In the genomic region with DNA sequence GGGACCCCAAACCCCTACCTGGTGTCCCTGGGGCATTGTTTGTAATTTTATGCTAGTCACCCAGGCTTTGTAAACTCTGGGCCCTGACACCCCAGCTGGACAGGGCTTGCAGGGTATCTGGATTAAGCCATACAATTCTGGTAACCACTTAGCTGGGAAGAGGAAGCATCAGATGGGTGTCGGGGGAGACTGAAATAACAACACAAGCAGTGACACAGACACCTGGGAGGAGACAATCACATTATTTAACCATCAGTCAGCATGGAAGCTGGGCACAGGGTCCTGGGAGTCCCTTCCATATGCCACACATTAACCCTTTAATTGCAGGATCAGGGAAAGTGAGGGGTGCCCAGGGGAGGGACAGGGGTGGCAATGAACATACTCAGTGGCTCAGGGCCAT, we compare ENCODE assay signal across 3 cellular contexts.
TF ChIP-seq lines count a peak whose summit lies in the region.

No MANE protein-coding gene starts in this region.

TF ChIP-seq in A549, 52 proteins besides CTCF, POLR2A, EP300 and RAD21:
- TF ChIP-seq ZSCAN20 (CRISPR knock-in tag; IDR thresholded peaks at IDR 0.05): no peak
- TF ChIP-seq RARB (CRISPR knock-in tag; IDR thresholded peaks at IDR 0.05): no peak
- no peak for TF ChIP-seq RCOR1 (IDR thresholded peaks at IDR 0.05; ENCODE audit: low read depth, low read length)
- TF ChIP-seq ESRRA (IDR thresholded peaks at IDR 0.05; ENCODE audit: borderline replicate concordance, low read length): no peak
- no peak for TF ChIP-seq JUN (IDR thresholded peaks at IDR 0.05)
- TF ChIP-seq NPAS2 (CRISPR knock-in tag; IDR thresholded peaks at IDR 0.05; ENCODE audit: borderline replicate concordance): no peak
- TF ChIP-seq CHD2 (IDR thresholded peaks at IDR 0.05; ENCODE audit: low read length, partially characterized antibody): no peak
- no peak for TF ChIP-seq EHF (CRISPR knock-in tag; IDR thresholded peaks at IDR 0.05)
- no peak for TF ChIP-seq POLR2AphosphoS2 (conservative IDR thresholded peaks at IDR 0.05; ENCODE audit: low read length)
- no peak for TF ChIP-seq ZFP36 (IDR thresholded peaks at IDR 0.05; ENCODE audit: borderline replicate concordance, partially characterized antibody)
- no peak for TF ChIP-seq GATA3 (IDR thresholded peaks at IDR 0.05; ENCODE audit: borderline replicate concordance)
- TF ChIP-seq MAFK (IDR thresholded peaks at IDR 0.05; ENCODE audit: partially characterized antibody): no peak
- no peak for TF ChIP-seq CEBPB (IDR thresholded peaks at IDR 0.05)
- TF ChIP-seq HOXB13 (CRISPR knock-in tag; IDR thresholded peaks at IDR 0.05; ENCODE audit: low read depth): no peak
- TF ChIP-seq HDAC2 (IDR thresholded peaks at IDR 0.05): no peak
- TF ChIP-seq, protein P1, sequence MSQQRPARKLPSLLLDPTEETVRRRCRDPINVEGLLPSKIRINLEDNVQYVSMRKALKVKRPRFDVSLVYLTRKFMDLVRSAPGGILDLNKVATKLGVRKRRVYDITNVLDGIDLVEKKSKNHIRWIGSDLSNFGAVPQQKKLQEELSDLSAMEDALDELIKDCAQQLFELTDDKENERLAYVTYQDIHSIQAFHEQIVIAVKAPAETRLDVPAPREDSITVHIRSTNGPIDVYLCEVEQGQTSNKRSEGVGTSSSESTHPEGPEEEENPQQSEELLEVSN (IDR thresholded peaks at IDR 0.05; ENCODE audit: borderline replicate concordance, low read depth): no peak
- no peak for TF ChIP-seq CHD4 (IDR thresholded peaks at IDR 0.05; ENCODE audit: borderline replicate concordance)
- TF ChIP-seq HOXA7 (CRISPR knock-in tag; IDR thresholded peaks at IDR 0.05): no peak
- no peak for TF ChIP-seq REST (IDR thresholded peaks at IDR 0.05)

TF ChIP-seq in GM23338, 12 proteins besides CTCF, POLR2A, EP300 and RAD21 (continues in another document):
- no peak for TF ChIP-seq ZNF462 (CRISPR knock-in tag; IDR thresholded peaks at IDR 0.05)
- no peak for TF ChIP-seq NANOG (IDR thresholded peaks at IDR 0.05; ENCODE audit: borderline replicate concordance)
- TF ChIP-seq CREB1 (CRISPR knock-in tag; IDR thresholded peaks at IDR 0.05; ENCODE audit: low read depth): no peak
- no peak for TF ChIP-seq ZNF331 (CRISPR knock-in tag; IDR thresholded peaks at IDR 0.05; ENCODE audit: low read depth)
- TF ChIP-seq, protein P2, sequence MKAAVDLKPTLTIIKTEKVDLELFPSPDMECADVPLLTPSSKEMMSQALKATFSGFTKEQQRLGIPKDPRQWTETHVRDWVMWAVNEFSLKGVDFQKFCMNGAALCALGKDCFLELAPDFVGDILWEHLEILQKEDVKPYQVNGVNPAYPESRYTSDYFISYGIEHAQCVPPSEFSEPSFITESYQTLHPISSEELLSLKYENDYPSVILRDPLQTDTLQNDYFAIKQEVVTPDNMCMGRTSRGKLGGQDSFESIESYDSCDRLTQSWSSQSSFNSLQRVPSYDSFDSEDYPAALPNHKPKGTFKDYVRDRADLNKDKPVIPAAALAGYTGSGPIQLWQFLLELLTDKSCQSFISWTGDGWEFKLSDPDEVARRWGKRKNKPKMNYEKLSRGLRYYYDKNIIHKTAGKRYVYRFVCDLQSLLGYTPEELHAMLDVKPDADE (IDR thresholded peaks at IDR 0.05): no peak
- no peak for TF ChIP-seq JUNB (IDR thresholded peaks at IDR 0.05; ENCODE audit: unreplicated experiment)
- no peak for TF ChIP-seq POLR2AphosphoS5 (IDR thresholded peaks at IDR 0.05; ENCODE audit: low read depth)
- TF ChIP-seq STAT1 (IDR thresholded peaks at IDR 0.05; ENCODE audit: unreplicated experiment): no peak
- TF ChIP-seq EZH2 (IDR thresholded peaks at IDR 0.05; ENCODE audit: low read depth, unreplicated experiment): no peak
- no peak for TF ChIP-seq ZNF114 (CRISPR knock-in tag; IDR thresholded peaks at IDR 0.05)
- TF ChIP-seq EZH2phosphoT487 (IDR thresholded peaks at IDR 0.05; ENCODE audit: unreplicated experiment): no peak

TF ChIP-seq in K562, 482 proteins besides CTCF, POLR2A, EP300 and RAD21:
- no peak for TF ChIP-seq MTF1 (CRISPR knock-in tag; IDR thresholded peaks at IDR 0.05; ENCODE audit: borderline replicate concordance)
- no peak for TF ChIP-seq RBM22 (IDR thresholded peaks at IDR 0.05; ENCODE audit: low read depth, low read length, poor library complexity, severe bottlenecking)
- TF ChIP-seq ZNF407 (IDR thresholded peaks at IDR 0.05; ENCODE audit: low read depth): no peak
- no peak for TF ChIP-seq ZNF253 (CRISPR knock-in tag; conservative IDR thresholded peaks at IDR 0.05)
- TF ChIP-seq IFI16 (CRISPR knock-in tag; IDR thresholded peaks at IDR 0.05): no peak
- no peak for TF ChIP-seq PYGO2 (tag; IDR thresholded peaks at IDR 0.05)
- TF ChIP-seq FIP1L1 (IDR thresholded peaks at IDR 0.05; ENCODE audit: low read depth, low read length, poor library complexity, severe bottlenecking): no peak
- no peak for TF ChIP-seq DPF2 (IDR thresholded peaks at IDR 0.05)
- TF ChIP-seq TAL1 (IDR thresholded peaks at IDR 0.05): no peak
- TF ChIP-seq, protein P3, sequence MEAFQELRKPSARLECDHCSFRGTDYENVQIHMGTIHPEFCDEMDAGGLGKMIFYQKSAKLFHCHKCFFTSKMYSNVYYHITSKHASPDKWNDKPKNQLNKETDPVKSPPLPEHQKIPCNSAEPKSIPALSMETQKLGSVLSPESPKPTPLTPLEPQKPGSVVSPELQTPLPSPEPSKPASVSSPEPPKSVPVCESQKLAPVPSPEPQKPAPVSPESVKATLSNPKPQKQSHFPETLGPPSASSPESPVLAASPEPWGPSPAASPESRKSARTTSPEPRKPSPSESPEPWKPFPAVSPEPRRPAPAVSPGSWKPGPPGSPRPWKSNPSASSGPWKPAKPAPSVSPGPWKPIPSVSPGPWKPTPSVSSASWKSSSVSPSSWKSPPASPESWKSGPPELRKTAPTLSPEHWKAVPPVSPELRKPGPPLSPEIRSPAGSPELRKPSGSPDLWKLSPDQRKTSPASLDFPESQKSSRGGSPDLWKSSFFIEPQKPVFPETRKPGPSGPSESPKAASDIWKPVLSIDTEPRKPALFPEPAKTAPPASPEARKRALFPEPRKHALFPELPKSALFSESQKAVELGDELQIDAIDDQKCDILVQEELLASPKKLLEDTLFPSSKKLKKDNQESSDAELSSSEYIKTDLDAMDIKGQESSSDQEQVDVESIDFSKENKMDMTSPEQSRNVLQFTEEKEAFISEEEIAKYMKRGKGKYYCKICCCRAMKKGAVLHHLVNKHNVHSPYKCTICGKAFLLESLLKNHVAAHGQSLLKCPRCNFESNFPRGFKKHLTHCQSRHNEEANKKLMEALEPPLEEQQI (IDR thresholded peaks at IDR 0.05): no peak
